8 cellular contexts compared by ENCODE assay signal in the genomic region with DNA sequence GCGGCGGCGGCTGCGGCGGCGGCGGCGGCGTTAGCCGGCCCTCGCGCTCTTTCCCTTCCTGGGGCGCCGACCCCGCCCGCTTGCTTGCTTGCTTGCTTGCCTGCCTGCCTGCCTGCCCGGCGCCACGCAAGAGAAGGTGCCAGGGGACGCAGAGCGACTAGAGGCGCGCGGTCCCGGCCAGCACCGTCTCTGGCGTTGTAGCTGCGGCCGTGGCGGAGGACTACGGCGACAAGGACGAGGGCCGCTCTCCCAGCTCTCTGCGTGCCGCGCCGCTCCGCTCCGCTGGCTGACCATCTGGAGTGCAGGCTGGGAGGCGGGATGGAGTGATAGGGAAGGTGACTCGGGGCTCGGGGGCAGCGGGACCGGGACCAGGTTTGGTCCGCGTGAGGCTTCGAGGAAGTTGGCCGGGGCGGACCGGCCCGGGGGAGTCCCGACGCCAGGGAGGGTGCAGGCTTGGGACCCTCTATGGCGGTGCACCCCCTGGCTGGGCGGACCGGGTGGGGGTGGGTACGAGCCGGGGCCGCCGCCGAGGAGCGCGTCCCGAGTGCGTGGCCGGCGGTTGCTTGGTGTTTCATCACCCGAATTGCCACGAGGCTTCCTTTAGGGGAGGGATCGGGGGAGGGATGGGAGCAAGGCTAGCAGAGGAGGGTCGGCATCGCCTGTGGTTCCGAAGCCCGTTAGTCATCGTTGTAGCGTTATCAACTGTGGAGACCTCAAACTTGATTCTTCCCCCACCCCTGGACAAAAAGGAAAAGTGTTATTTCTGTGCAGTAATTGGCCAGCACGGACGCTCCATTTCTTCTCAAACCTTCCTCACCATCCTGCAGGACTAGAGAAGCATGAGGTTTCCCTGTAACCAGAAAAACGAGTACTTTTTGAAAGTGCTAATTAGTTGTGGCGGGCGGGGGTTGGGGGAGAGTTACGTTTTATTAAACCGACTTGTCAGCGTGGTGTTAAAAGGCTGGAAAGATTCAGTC. TPM values are rescaled to one million over a fixed set of nuclear protein-coding genes. Genes with fewer than 3 reads are reported as not detected.
DNase-seq lines count a peak whose midpoint lies in the region; ATAC-seq and TF ChIP-seq lines count a peak whose summit lies in the region.

No MANE protein-coding gene starts in this region.

- H3K27me3 ChIP-seq in A673 (replicated peaks; ENCODE audit: insufficient read depth, low read depth, low read length, poor library complexity): no peaks in the 10 kb centered on the region

- peaks cover 10% of the 10 kb centered on the region for H3K36me3 ChIP-seq in A673 (ENCODE audit: insufficient read depth, low read length, poor library complexity, severe bottlenecking)

- peak overlapping the region; percentile 98 for H3K27ac Mint-ChIP-seq in activated CD8-positive, alpha-beta T cell treated with anti-CD3 and anti-CD28 coated beads for 36 hours
- H3K27ac Mint-ChIP-seq in memory B cell: peak overlapping the region; percentile 94

- POLR2A ChIA-PET in A673 (lab: Charles Lee; ENCODE audit: low non-redundant PET): interaction anchor here (0.6 to 0.8 kb wide), 3 partner anchors 9 to 497 kb away, joined by 3 to 7 read pairs (median 3); no protein-coding TSS in a partner anchor
- POLR2A ChIA-PET in activated CD8-positive, alpha-beta T cell treated with anti-CD3 and anti-CD28 coated beads for 36 hours (lab: Charles Lee): interaction anchor here (0.6 to 1.4 kb wide), 7 partner anchors 13 to 560 kb away, joined by 3 to 7 read pairs (median 4); a partner anchor contains a TSS

- peak; percentile 86 for DNase-seq in A673 (ENCODE audit: low spot score)
- peak; percentile 59 for DNase-seq in GM13977 (ENCODE audit: low spot score)
- DNase-seq in NCI-H226: peak; percentile 89
- DNase-seq in activated CD8-positive, alpha-beta T cell treated with anti-CD3 and anti-CD28 coated beads for 36 hours: peak; percentile 80
- DNase-seq in effector CD8-positive, alpha-beta T cell (lab: John Stamatoyannopoulos, UW): peak; percentile 41
- DNase-seq in memory B cell (ENCODE audit: low spot score in 2 of 2): no peak
- DNase-seq in stimulated activated CD8-positive, alpha-beta memory T cell treated with anti-CD3 and anti-CD28 coated beads, Interleukin-12 subunit alpha, Interleukin-12 subunit beta, amount 100 ng/mL, for 4 hours (ENCODE audit: low read depth): peak; percentile 64

- H3K4me1 ChIP-seq in A673 (ENCODE audit: insufficient read depth, low read length, poor library complexity, severe bottlenecking): peaks cover 30% of the 10 kb centered on the region

- TF ChIP-seq CTCF in A673 (conservative IDR thresholded peaks at IDR 0.05; ENCODE audit: low read depth, low read length) (no peak), GM13977 (IDR thresholded peaks at IDR 0.05; ENCODE audit: extremely low read depth, insufficient read depth, missing control alignments) (no peak)
- no peak for TF ChIP-seq CTCF in activated CD8-positive, alpha-beta T cell treated with anti-CD3 and anti-CD28 coated beads for 36 hours (IDR thresholded peaks at IDR 0.05)

- H3K4me1 Mint-ChIP-seq in activated CD8-positive, alpha-beta T cell treated with anti-CD3 and anti-CD28 coated beads for 36 hours (ENCODE audit: low read depth): peaks cover 36% of the 10 kb centered on the region
- H3K4me1 Mint-ChIP-seq in memory B cell: peaks cover 5% of the 10 kb centered on the region

- H3K4me3 ChIP-seq in A673 (ENCODE audit: low read depth, low read length, poor library complexity, severe bottlenecking): peak overlapping the region; percentile 95

- peak overlapping the region; percentile 97 for H3K4me3 Mint-ChIP-seq in activated CD8-positive, alpha-beta T cell treated with anti-CD3 and anti-CD28 coated beads for 36 hours
- peak overlapping the region; percentile 94 for H3K4me3 Mint-ChIP-seq in memory B cell

- H3K27ac ChIP-seq in A673 (ENCODE audit: low read depth, low read length, poor library complexity, severe bottlenecking): peak overlapping the region; percentile 100

- BruUV-seq in A673 (replicated peaks; lab: Mats Ljungman, UMichigan): no TSS peak

- no peaks in the 10 kb centered on the region for H3K27me3 Mint-ChIP-seq in activated CD8-positive, alpha-beta T cell treated with anti-CD3 and anti-CD28 coated beads for 36 hours
- H3K27me3 Mint-ChIP-seq in memory B cell: no peaks in the 10 kb centered on the region

- H3K36me3 Mint-ChIP-seq in activated CD8-positive, alpha-beta T cell treated with anti-CD3 and anti-CD28 coated beads for 36 hours (ENCODE audit: low read depth): peaks cover 28% of the 10 kb centered on the region
- H3K36me3 Mint-ChIP-seq in memory B cell: no peaks in the 10 kb centered on the region

- peak; percentile 39 for ATAC-seq in HG02943 (IDR thresholded peaks at IDR 0.05; ENCODE audit: low read depth, unreplicated experiment)
- peak; percentile 35 for ATAC-seq in activated CD8-positive, alpha-beta T cell treated with anti-CD3 and anti-CD28 coated beads for 36 hours
- peak; percentile 2 for ATAC-seq in memory B cell (ENCODE audit: low read depth)

- intact Hi-C loops in A673 (cut with micrococcal nuclease; ENCODE audit: unreplicated experiment): no loop called here
- intact Hi-C loops in activated CD8-positive, alpha-beta T cell treated with anti-CD3 and anti-CD28 coated beads for 36 hours (cut with micrococcal nuclease): no loop called here

- CTCF ChIA-PET in A673 (lab: Charles Lee): interaction anchor here (0.7 kb wide), 1 partner anchor 14 kb away, joined by 3 read pairs; a partner anchor contains a TSS
- CTCF ChIA-PET in activated CD8-positive, alpha-beta T cell treated with anti-CD3 and anti-CD28 coated beads for 36 hours (lab: Charles Lee): interaction anchor here (1.0 kb wide), 1 partner anchor 560 kb away, joined by 3 read pairs; a partner anchor contains a TSS

- H3K9me3 Mint-ChIP-seq in activated CD8-positive, alpha-beta T cell treated with anti-CD3 and anti-CD28 coated beads for 36 hours: no peaks in the 10 kb centered on the region
- no peaks in the 10 kb centered on the region for H3K9me3 Mint-ChIP-seq in memory B cell

- in situ Hi-C loops in GM13977 (cut with MboI; ENCODE audit: low pct_unique_long_range_greater_than_20kb, low sequenced_read_pairs, unreplicated experiment): no loop called here

- no peaks in the 10 kb centered on the region for H3K9me3 ChIP-seq in A673 (ENCODE audit: low read depth, low read length, poor library complexity, severe bottlenecking)

RNA-seq across cellular contexts. Expression of a gene that starts 0.6 kb away (rescaled TPM):
- total RNA-seq in A673 (2021): 192 and 198 TPM in 2 replicates
- 100 to 1,000 TPM; 163 to 180 TPM for total RNA-seq in activated CD8-positive, alpha-beta T cell treated with anti-CD3 and anti-CD28 coated beads for 36 hours

RNA-seq across cellular contexts. Expression of a gene that starts 14.2 kb away (rescaled TPM):
- total RNA-seq in A673 (2021): not detected in 2 replicates
- not detected for total RNA-seq in activated CD8-positive, alpha-beta T cell treated with anti-CD3 and anti-CD28 coated beads for 36 hours

RNA-seq across cellular contexts. Expression of a gene that starts 47.2 kb away (rescaled TPM):
- total RNA-seq in A673 (2021): 30.2 and 33.8 TPM in 2 replicates
- 10 to 100 TPM; 14.0 to 15.5 TPM for total RNA-seq in activated CD8-positive, alpha-beta T cell treated with anti-CD3 and anti-CD28 coated beads for 36 hours

Comparison
In these comparisons a context has a peak if more than half of its experiments do, and no peak if none do; other contexts are left out.
1. DNase-seq: peak in A673 (single experiment), GM13977 (single experiment), NCI-H226 (single experiment), activated CD8-positive, alpha-beta T cell treated with anti-CD3 and anti-CD28 coated beads for 36 hours (single experiment), effector CD8-positive, alpha-beta T cell (single experiment) and stimulated activated CD8-positive, alpha-beta memory T cell treated with anti-CD3 and anti-CD28 coated beads, Interleukin-12 subunit alpha, Interleukin-12 subunit beta, amount 100 ng/mL, for 4 hours (single experiment); none in memory B cell (0 of 2).
2. Peak in every context shown above with its lines, with median percentiles within 50 percentile points of each other: ATAC-seq.